ENCODE assay signal across 18 cellular contexts in genomic region chr2:197134206-197134605, GRCh38.
A peak's percentile ranks its signal among the peaks of the same experiment; 100 is the strongest.
DNase-seq lines count a peak whose midpoint lies in the region; ATAC-seq and TF ChIP-seq lines count a peak whose summit lies in the region.
"Had no signal": no experiment of that assay in that cellular context is flagged by ENCODE, and none has a peak within 500 bp of the region (broad histone marks: within the 10 kb centered on the region; RNA-seq: fewer than 3 reads in every experiment).

No MANE protein-coding gene starts in this region.

- H3K9me3 Mint-ChIP-seq in CD8-positive, alpha-beta memory T cell: no peaks in the 10 kb centered on the region
- H3K9me3 Mint-ChIP-seq: GM23338 had no signal

- H3K9me3 ChIP-seq in CD8-positive, alpha-beta memory T cell (ENCODE audit: low read length): no peaks in the 10 kb centered on the region
- H3K9me3 ChIP-seq in Karpas-422 (ENCODE audit: low read length) (no peaks in the 10 kb centered on the region), mesenchymal stem cell (ENCODE audit: control insufficient read depth, low read length) (no peaks in the 10 kb centered on the region)
- H3K9me3 ChIP-seq: adrenal gland, transverse colon had no signal

- H3K9me2 ChIP-seq in Karpas-422 (replicated peaks; ENCODE audit: insufficient read depth, low read length): no peaks in the 10 kb centered on the region

- no peak overlapping the region for H3K4me2 ChIP-seq in Karpas-422 (ENCODE audit: low read depth, low read length, poor library complexity, severe bottlenecking)
- H3K4me2 ChIP-seq in mesenchymal stem cell (ENCODE audit: low read length, poor library complexity, severe bottlenecking): no peak overlapping the region
- H3K4me2 ChIP-seq: GM23338 had no signal

- no peak overlapping the region for H2BK5ac ChIP-seq in mesenchymal stem cell (ENCODE audit: low read depth, low read length, poor library complexity, severe bottlenecking)

- H3K36me3 ChIP-seq in CD8-positive, alpha-beta memory T cell (ENCODE audit: insufficient read depth, low read length): peaks cover 25% of the 10 kb centered on the region
- H3K36me3 ChIP-seq in Karpas-422 (ENCODE audit: insufficient read depth, low read length) (0 out of 2 replicates have a peak, but pooled peaks cover 7% of the 10 kb centered on the region), mesenchymal stem cell (ENCODE audit: control insufficient read depth in 1 of 2, insufficient read depth in 2 of 2, low read depth in 1 of 2, low read length in 2 of 2) (no peaks in the 10 kb centered on the region)
- H3K36me3 ChIP-seq: adrenal gland, transverse colon, WERI-Rb-1 had no signal

- no peak overlapping the region for H3K27ac ChIP-seq in CD8-positive, alpha-beta memory T cell (ENCODE audit: low read depth, low read length)
- H3K27ac ChIP-seq in Karpas-422 (ENCODE audit: low read length): peak overlapping the region; percentile 80
- H3K27ac ChIP-seq in mesenchymal stem cell (ENCODE audit: low read length, poor library complexity, severe bottlenecking): no peak overlapping the region
- H3K27ac ChIP-seq: transverse colon, WERI-Rb-1 had no signal

- H3K27ac Mint-ChIP-seq in CD8-positive, alpha-beta memory T cell: peak overlapping the region in 7 of 8 donors; percentile 7 to 89 (median 42)
- H3K27ac Mint-ChIP-seq: GM23338 had no signal

- H4K20me1 ChIP-seq in Karpas-422 (ENCODE audit: insufficient read depth, low read depth, low read length): no peaks in the 10 kb centered on the region

- no peak overlapping the region for H2BK15ac ChIP-seq in mesenchymal stem cell (ENCODE audit: low read depth, poor library complexity, severe bottlenecking)

- H3K36me3 Mint-ChIP-seq in CD8-positive, alpha-beta memory T cell: peaks cover 0 to 55% (median 25%) of the 10 kb centered on the region in 3 donors

- H3K4me1 Mint-ChIP-seq in CD8-positive, alpha-beta memory T cell: peaks cover 85 to 98% (median 96%) of the 10 kb centered on the region in 3 donors

- H3K4ac ChIP-seq in mesenchymal stem cell (ENCODE audit: low read depth in 1 of 2, low read length in 2 of 2): no peak overlapping the region

- no peak overlapping the region for H3K23ac ChIP-seq in mesenchymal stem cell (ENCODE audit: low read length in 2 of 2)

- H2AK5ac ChIP-seq in mesenchymal stem cell (ENCODE audit: low read length, severe bottlenecking): no peak overlapping the region

- no peak for DNase-seq in CD8-positive, alpha-beta memory T cell
- no peak for DNase-seq in Karpas-422
- no peak for DNase-seq in astrocyte of the cerebellum (ENCODE audit: low read depth)
- DNase-seq in mesenchymal stem cell: peak; percentile 19
- no peak for DNase-seq in activated CD4-positive, alpha-beta T cell treated with anti-CD3 and anti-CD28 coated beads for 1 hour
- no peak for DNase-seq in sciatic nerve (ENCODE audit: low spot score)
- DNase-seq: adrenal gland, C1 segment of cervical spinal cord, cerebellar nuclear complex, DND-41, NCI-H187 treated with DMSO at 0.1 percent for 48 hours, NCI-H524, transverse colon, WERI-Rb-1 had no signal

- no peak overlapping the region for H3K14ac ChIP-seq in mesenchymal stem cell (ENCODE audit: low read length in 2 of 2)

- CTCF ChIA-PET in CD8-positive, alpha-beta memory T cell (lab: Charles Lee): interaction anchor here (0.7 to 1.5 kb wide), 2 partner anchors 21 to 176 kb away, joined by 3 to 5 read pairs; partner anchors contain the start of gene ANKRD44

- intact Hi-C loops in sciatic nerve (cut with DNase I): no loop called here

- no peak overlapping the region for H3K4me3 ChIP-seq in CD8-positive, alpha-beta memory T cell (ENCODE audit: low read length)
- H3K4me3 ChIP-seq in Karpas-422 (ENCODE audit: low read length) (no peak overlapping the region), astrocyte of the cerebellum (ENCODE audit: low read depth, low read length) (no peak overlapping the region), mesenchymal stem cell (ENCODE audit: insufficient read depth in 1 of 2, low read depth in 1 of 2, low read length in 2 of 2) (no peak overlapping the region)
- H3K4me3 ChIP-seq: adrenal gland, GM23338, transverse colon had no signal

- POLR2A ChIA-PET in CD8-positive, alpha-beta memory T cell (lab: Charles Lee): no interaction called here

- H3K27me3 Mint-ChIP-seq in CD8-positive, alpha-beta memory T cell: no peaks in the 10 kb centered on the region

- no peak for ATAC-seq in HG02798 (IDR thresholded peaks at IDR 0.05; ENCODE audit: poor library complexity, unreplicated experiment)
- ATAC-seq in GM19328 (IDR thresholded peaks at IDR 0.05; ENCODE audit: unreplicated experiment): no peak
- ATAC-seq in sciatic nerve: no peak
- ATAC-seq: GM23338, SK-N-SH treated with all-trans-retinoic acid at 6 μM for 48 hours had no signal

- no peak overlapping the region for H3K9ac ChIP-seq in Karpas-422 (ENCODE audit: low read length)
- H3K9ac ChIP-seq in mesenchymal stem cell (ENCODE audit: low read length): no peak overlapping the region

- peaks cover 56% of the 10 kb centered on the region for H3K79me2 ChIP-seq in Karpas-422 (ENCODE audit: low read length)

- no peaks in the 10 kb centered on the region for H3K27me3 ChIP-seq in CD8-positive, alpha-beta memory T cell (ENCODE audit: insufficient read depth, low read length, poor library complexity, severe bottlenecking)
- H3K27me3 ChIP-seq in Karpas-422 (ENCODE audit: low read length) (no peaks in the 10 kb centered on the region), mesenchymal stem cell (ENCODE audit: control insufficient read depth in 1 of 2, insufficient read depth in 1 of 2, low read length in 2 of 2) (no peaks in the 10 kb centered on the region)
- H3K27me3 ChIP-seq: adrenal gland, transverse colon had no signal

- peaks cover 84% of the 10 kb centered on the region for H3K4me1 ChIP-seq in CD8-positive, alpha-beta memory T cell (ENCODE audit: insufficient read depth, low read length)
- H3K4me1 ChIP-seq in Karpas-422 (ENCODE audit: low read length): peaks cover 95% of the 10 kb centered on the region
- H3K4me1 ChIP-seq in mesenchymal stem cell (ENCODE audit: control insufficient read depth, insufficient read depth, low read depth, low read length): no peaks in the 10 kb centered on the region

- peaks cover 2% of the 10 kb centered on the region for H3K79me1 ChIP-seq in mesenchymal stem cell (replicated peaks; ENCODE audit: low read length, poor library complexity, severe bottlenecking)

- no peak overlapping the region for H3K18ac ChIP-seq in mesenchymal stem cell (ENCODE audit: low read depth in 1 of 2, low read length in 2 of 2)

- in situ Hi-C loops in astrocyte of the cerebellum (cut with HindIII; ENCODE audit: low sequenced_read_pairs): no loop called here

- H4K91ac ChIP-seq in mesenchymal stem cell (ENCODE audit: low read length): no peak overlapping the region

- TF ChIP-seq CTCF in astrocyte of the cerebellum (IDR thresholded peaks at IDR 0.05; ENCODE audit: low read depth, low read length, missing control alignments): peak; percentile 6

- no peak overlapping the region for H2BK12ac ChIP-seq in mesenchymal stem cell (ENCODE audit: low read length in 2 of 2)

- H4K8ac ChIP-seq in mesenchymal stem cell (ENCODE audit: low read length): no peak overlapping the region

- H3K4me3 Mint-ChIP-seq in CD8-positive, alpha-beta memory T cell: no peak overlapping the region
- H3K4me3 Mint-ChIP-seq: GM23338 had no signal

- H2AFZ ChIP-seq in Karpas-422 (ENCODE audit: low read length): no peak overlapping the region
- no peak overlapping the region for H2AFZ ChIP-seq in mesenchymal stem cell (ENCODE audit: low read depth, low read length)
- H2AFZ ChIP-seq: GM23338 had no signal

- no peak overlapping the region for H2BK120ac ChIP-seq in mesenchymal stem cell (ENCODE audit: low read depth, low read length)

- no CpG with 5 or more reads among the region's 2 CpGs for WGBS in mesenchymal stem cell
